Comparison of ENCODE assay signal across 37 cellular contexts in the genomic region with DNA sequence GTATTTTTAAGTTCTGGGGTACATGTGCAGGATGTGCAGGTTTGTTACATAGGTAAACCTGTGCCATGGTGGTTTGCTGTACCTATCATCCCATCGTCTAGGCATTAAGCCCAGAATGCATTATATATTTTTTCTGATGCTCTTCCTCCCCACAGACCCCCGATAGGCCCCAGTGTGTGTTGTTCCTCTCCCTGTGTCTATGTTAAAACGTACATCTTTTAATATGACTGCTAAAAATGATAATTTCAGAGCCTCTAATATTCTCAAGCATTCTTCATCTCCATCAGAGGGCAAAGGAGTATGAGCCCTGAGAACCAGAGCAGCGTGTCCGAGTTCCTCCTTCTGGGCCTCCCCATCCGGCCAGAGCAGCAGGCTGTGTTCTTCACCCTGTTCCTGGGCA. TPM values are rescaled to one million over a fixed set of nuclear protein-coding genes. Genes with fewer than 3 reads are reported as not detected.
"Had no signal": no experiment of that assay in that cellular context is flagged by ENCODE, and none has a peak within 500 bp of the region (broad histone marks: within the 10 kb centered on the region; RNA-seq: fewer than 3 reads in every experiment).

A gene with protein sequence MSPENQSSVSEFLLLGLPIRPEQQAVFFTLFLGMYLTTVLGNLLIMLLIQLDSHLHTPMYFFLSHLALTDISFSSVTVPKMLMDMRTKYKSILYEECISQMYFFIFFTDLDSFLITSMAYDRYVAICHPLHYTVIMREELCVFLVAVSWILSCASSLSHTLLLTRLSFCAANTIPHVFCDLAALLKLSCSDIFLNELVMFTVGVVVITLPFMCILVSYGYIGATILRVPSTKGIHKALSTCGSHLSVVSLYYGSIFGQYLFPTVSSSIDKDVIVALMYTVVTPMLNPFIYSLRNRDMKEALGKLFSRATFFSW (plus strand): TSS at position 301 of the 400 bp plus-strand sequence. CDS start 0 bp downstream, at position 301.

- H3K27ac ChIP-seq: KMS-11 had no signal

- H3K9me3 ChIP-seq: MG63 had no signal

- H3K4me3 ChIP-seq: MG63 had no signal

- H3K4me2 ChIP-seq: KMS-11 had no signal

- H3K9ac ChIP-seq: KMS-11 had no signal

- DNase-seq: Karpas-422, Kasumi-1, MG63, MM.1S, MV-4-11, NCI-H1048, NCI-H1092, NCI-H1092 treated with DMSO at 0.1 percent for 48 hours, NCI-H1105, NCI-H1105 treated with DMSO at 0.1 percent for 48 hours, NCI-H1417, NCI-H1417 treated with DMSO at 0.1 percent for 48 hours, NCI-H1436, NCI-H1436 treated with DMSO at 0.1 percent for 48 hours, NCI-H146, NCI-H1694, NCI-H1694 treated with DMSO at 0.1 percent for 48 hours, NCI-H187, NCI-H187 treated with DMSO at 0.1 percent for 48 hours, NCI-H1930, NCI-H2029, NCI-H2029 treated with DMSO at 0.1 percent for 48 hours, NCI-H2081, NCI-H2081 treated with DMSO at 0.1 percent for 48 hours, NCI-H2107, NCI-H2171, NCI-H2171 treated with DMSO at 0.1 percent for 48 hours, NCI-H2227 treated with DMSO at 0.1 percent for 48 hours, NCI-H226, NCI-H345, NCI-H446, NCI-H446 treated with DMSO at 0.1 percent for 48 hours, NCI-H510A had no signal

- H3K36me3 ChIP-seq: MG63 had no signal

RNA-seq across cellular contexts. Expression of the gene that starts here (rescaled TPM):
- total RNA-seq: LHCN-M2, M059J, MCF 10A had no signal
